Comparison of ENCODE assay signal across 8 cellular contexts in genomic region chr3:126208618-126209256, GRCh38. TPM values are rescaled to one million over a fixed set of nuclear protein-coding genes. Genes with fewer than 3 reads are reported as not detected.
DNase-seq lines count a peak whose midpoint lies in the region; ATAC-seq and TF ChIP-seq lines count a peak whose summit lies in the region.

No MANE protein-coding gene starts in this region.

- H3K4me1 ChIP-seq in right lobe of liver = peaks cover 0 to 12% (median 0%) of the 10 kb centered on the region in 4 donors

- TF ChIP-seq CTCF in brain microvascular endothelial cell (IDR thresholded peaks at IDR 0.05; ENCODE audit: low read depth, low read length, missing control alignments) = no peak
- no peak for TF ChIP-seq CTCF in right lobe of liver (IDR thresholded peaks at IDR 0.05)

- 48% methylated on average over 7 of the region's 11 CpGs for WGBS in right lobe of liver (ENCODE audit: insufficient coverage, low coverage, low lambda C conversion rate, missing lambda C conversion rate)

- peak; percentile 61 for DNase-seq in Caki2 (ENCODE audit: low read depth)
- DNase-seq in NCI-H2029 treated with DMSO at 0.1 percent for 48 hours (lab: John Stamatoyannopoulos, UW) = peak; percentile 82
- DNase-seq in brain microvascular endothelial cell = peak; percentile 97
- DNase-seq in right lobe of liver = peak; percentile 82 to 88 (median 82)
- DNase-seq in GM19240 (ENCODE audit: insufficient read length, low spot score) = no peak

- H3K9me3 ChIP-seq in right lobe of liver = no peaks in the 10 kb centered on the region

- peak; percentile 19 for TF ChIP-seq POLR2A in right lobe of liver (IDR thresholded peaks at IDR 0.05)

- intact Hi-C loops in right lobe of liver (cut with DNase I) = loop anchor here (10.0 kb wide), 1 partner anchor 74 kb away; no protein-coding TSS in a partner anchor

- H3K27ac ChIP-seq in brain microvascular endothelial cell (peak overlapping the region; percentile 63), right lobe of liver (no peak overlapping the region)

- H3K27me3 ChIP-seq in brain microvascular endothelial cell (replicated peaks) (no peaks in the 10 kb centered on the region), right lobe of liver (no peaks in the 10 kb centered on the region)

- no peaks in the 10 kb centered on the region for H3K36me3 ChIP-seq in brain microvascular endothelial cell (replicated peaks)
- H3K36me3 ChIP-seq in right lobe of liver = no peaks in the 10 kb centered on the region

- in situ Hi-C loops in Caki2 (cut with HindIII; ENCODE audit: low pct_unique_long_range_greater_than_20kb, low sequenced_read_pairs) (no loop called here), brain microvascular endothelial cell (cut with HindIII; ENCODE audit: low pct_ligation_motif_present, low sequenced_read_pairs) (no loop called here)

- H3K4me3 ChIP-seq in brain microvascular endothelial cell (ENCODE audit: low read depth, low read length) (no peak overlapping the region), right lobe of liver (no peak overlapping the region)

- peak; percentile 54 to 67 (median 64) for ATAC-seq in right lobe of liver
- no peak for ATAC-seq in HG03469 (IDR thresholded peaks at IDR 0.05; ENCODE audit: unreplicated experiment)
- ATAC-seq in HG03571 (IDR thresholded peaks at IDR 0.05; ENCODE audit: unreplicated experiment) = no peak
- no peak for ATAC-seq in HG02759 (IDR thresholded peaks at IDR 0.05; ENCODE audit: unreplicated experiment)

RNA-seq across cellular contexts. Expression of gene ALDH1L1, which starts 28.4 kb away (rescaled TPM):
- 2.6 and 5.9 TPM in 2 replicates for total RNA-seq in Caki2 (2014; rRNA removed; shearing (Covaris generic); ENCODE audit: low replicate concordance)
- total RNA-seq in right lobe of liver = 100 to 1,000 TPM in 5 of 6 experiments, 10 to 100 TPM in 1; 94.9 to 962 (median 353) TPM

Comparison
In these comparisons a context has a peak if more than half of its experiments do, and no peak if none do; other contexts are left out.
1. ATAC-seq: peak in right lobe of liver (4 of 4); none in HG03469 (single experiment), HG03571 (single experiment) and HG02759 (single experiment).
2. RNA of gene ALDH1L1, which starts 28.4 kb away (total RNA-seq): 94.9 to 962 TPM in right lobe of liver; 2.6 to 5.9 TPM in Caki2; every median in the first group is over 10 times any median in the second.